Comparison of ENCODE assay signal across 8 cellular contexts in genomic region chr7:74094224-74095095, GRCh38. TPM values are rescaled to one million over a fixed set of nuclear protein-coding genes. Genes with fewer than 3 reads are reported as not detected.
A peak's percentile ranks its signal among the peaks of the same experiment; 100 is the strongest.
DNase-seq lines count a peak whose midpoint lies in the region; ATAC-seq and TF ChIP-seq lines count a peak whose summit lies in the region.

No MANE protein-coding gene starts in this region.

- H3K79me2 ChIP-seq in Karpas-422 (ENCODE audit: low read length): no peaks in the 10 kb centered on the region; the same call in 1 of the 2 replicates

- no peak overlapping the region for H2AFZ ChIP-seq in Karpas-422 (ENCODE audit: low read length)

- peak overlapping the region; percentile 90 for H3K27ac ChIP-seq in Karpas-422 (ENCODE audit: low read length)
- H3K27ac ChIP-seq in coronary artery: peak overlapping the region; percentile 66 to 87
- peak overlapping the region in 2 of 3 donors; percentile 54 to 59 for H3K27ac ChIP-seq in right lobe of liver

- H4K20me1 ChIP-seq in Karpas-422 (ENCODE audit: insufficient read depth, low read depth, low read length): no peaks in the 10 kb centered on the region; the same call in 1 of the 2 replicates

- H3K36me3 ChIP-seq in Karpas-422 (ENCODE audit: insufficient read depth, low read length) (peaks cover 14% of the 10 kb centered on the region), right lobe of liver (no peaks in the 10 kb centered on the region)

- TF ChIP-seq CTCF in coronary artery (IDR thresholded peaks at IDR 0.05): no peak
- TF ChIP-seq CTCF in right lobe of liver (IDR thresholded peaks at IDR 0.05): no peak

- ATAC-seq in GM21526 (IDR thresholded peaks at IDR 0.05; ENCODE audit: low FRiP score, unreplicated experiment): peak; percentile 36
- peak; percentile 60 to 75 (median 65) for ATAC-seq in right lobe of liver

- peak overlapping the region; percentile 73 for H3K9ac ChIP-seq in Karpas-422 (ENCODE audit: low read length)

- intact Hi-C loops in right lobe of liver (cut with DNase I): no loop called here

- peak overlapping the region; percentile 77 for H3K4me3 ChIP-seq in Karpas-422 (ENCODE audit: low read length)
- H3K4me3 ChIP-seq in coronary artery: peak overlapping the region; percentile 86
- H3K4me3 ChIP-seq in right lobe of liver: peak overlapping the region; percentile 29 to 45 (median 40)

- H3K9me3 ChIP-seq in Karpas-422 (ENCODE audit: low read length) (no peaks in the 10 kb centered on the region), right lobe of liver (no peaks in the 10 kb centered on the region)

- peak overlapping the region; percentile 74 for H3K4me2 ChIP-seq in Karpas-422 (ENCODE audit: low read depth, low read length, poor library complexity, severe bottlenecking)

- 21% methylated on average over 4 of the region's 32 CpGs for WGBS in right lobe of liver (ENCODE audit: insufficient coverage, low coverage, low lambda C conversion rate, missing lambda C conversion rate)

- H3K4me1 ChIP-seq in Karpas-422 (ENCODE audit: low read length): peaks cover 43% of the 10 kb centered on the region
- H3K4me1 ChIP-seq in right lobe of liver: peaks cover 0 to 3% (median 0%) of the 10 kb centered on the region in 4 donors

- H3K9me2 ChIP-seq in Karpas-422 (replicated peaks; ENCODE audit: insufficient read depth, low read length): no peaks in the 10 kb centered on the region

- H3K27me3 ChIP-seq in Karpas-422 (ENCODE audit: low read length): no peaks in the 10 kb centered on the region
- no peaks in the 10 kb centered on the region for H3K27me3 ChIP-seq in right lobe of liver

- TF ChIP-seq POLR2A in right lobe of liver (IDR thresholded peaks at IDR 0.05): no peak

- DNase-seq in DMS153 treated with DMSO at 0.1 percent for 48 hours (lab: John Stamatoyannopoulos, UW; ENCODE audit: unreplicated experiment) (peak; percentile 6), Karpas-422 (peak; percentile 83), coronary artery (ENCODE audit: low spot score) (peak; percentile 91), right lobe of liver (peak in 2 of 3 donors; percentile 65), NCI-H446 (lab: John Stamatoyannopoulos, UW) (no peak)
- DNase-seq in activated CD4-positive, alpha-beta T cell treated with anti-CD3 and anti-CD28 coated beads for 24 hours (ENCODE audit: low read depth in 2 of 2): peak; percentile 56 to 73
- DNase-seq in stimulated activated CD4-positive, alpha-beta T cell treated with anti-CD3 and anti-CD28 coated beads, Interleukin-4, amount 100 ng/mL, for 48 hours (ENCODE audit: low read depth in 2 of 2): peak; percentile 63 to 74

RNA-seq across cellular contexts. Expression of gene LIMK1, which starts 10.9 kb away (rescaled TPM):
- total RNA-seq in Karpas-422 (2014; rRNA removed; shearing (Covaris generic); ENCODE audit: low replicate concordance): 44.7 and 56.2 TPM in 2 replicates
- 1 to 10 TPM; 3.1 to 9.9 (median 5.8) TPM for total RNA-seq in right lobe of liver

Comparison
In these comparisons a context has a peak if more than half of its experiments do, and no peak if none do; other contexts are left out.
1. DNase-seq: peak in DMS153 treated with DMSO at 0.1 percent for 48 hours (single experiment), Karpas-422 (single experiment), activated CD4-positive, alpha-beta T cell treated with anti-CD3 and anti-CD28 coated beads for 24 hours (2 of 2), coronary artery (single experiment), right lobe of liver (2 of 3) and stimulated activated CD4-positive, alpha-beta T cell treated with anti-CD3 and anti-CD28 coated beads, Interleukin-4, amount 100 ng/mL, for 48 hours (2 of 2); none in NCI-H446 (0 of 2).
2. Peak in every context shown above with its lines, with median percentiles within 50 percentile points of each other: H3K27ac ChIP-seq and H3K4me3 ChIP-seq.